Comparison of ENCODE assay signal across 24 cellular contexts in genomic region chr22:27199354-27199753, GRCh38.
"Had no signal": no experiment of that assay in that cellular context is flagged by ENCODE, and none has a peak within 500 bp of the region (broad histone marks: within the 10 kb centered on the region; RNA-seq: fewer than 3 reads in every experiment).

No MANE protein-coding gene starts in this region.

- H3K4me3 ChIP-seq: heart left ventricle, left ventricle myocardium inferior, lung, ovary, right atrium auricular region, skin epidermis, stomach, testis, thyroid gland, transverse colon, upper lobe of left lung had no signal

- H3K27ac ChIP-seq: heart left ventricle, left ventricle myocardium inferior, neutrophil, ovary, right atrium auricular region, skin epidermis, stomach, testis, thyroid gland, transverse colon, upper lobe of left lung had no signal

- H3K36me3 Mint-ChIP-seq: immature natural killer cell; memory B cell; natural killer cell; stimulated activated naive B cell treated with anti-CD40 and anti-IgM and Interleukin-4, amounts not matched to agents 10 μg/mL and 1 μg/mL and 100 μg/mL, for 72 hours had no signal

- DNase-seq: heart left ventricle; hypothalamus; immature natural killer cell; left ventricle myocardium inferior; naive B cell; natural killer cell; occipital lobe; stimulated activated CD4-positive, alpha-beta T cell treated with anti-CD3 and anti-CD28 coated beads, Interleukin-12 subunit alpha, Interleukin-12 subunit beta, amount 100 ng/mL, for 4 hours; stimulated activated CD4-positive, alpha-beta T cell treated with anti-CD3 and anti-CD28 coated beads, Interleukin-15, amount 100 ng/mL, for 24 hours; stimulated activated CD4-positive, alpha-beta T cell treated with anti-CD3 and anti-CD28 coated beads, Interleukin-2, amount 100 ng/mL, for 24 hours; stimulated activated CD4-positive, alpha-beta T cell treated with anti-CD3 and anti-CD28 coated beads, Interleukin-4, amount 100 ng/mL, for 1 hour; stimulated activated naive B cell treated with anti-CD40 and anti-IgM and Interleukin-4, amounts not matched to agents 10 μg/mL and 1 μg/mL and 100 μg/mL, for 72 hours; stimulated activated naive CD8-positive, alpha-beta T cell treated with anti-CD3 and anti-CD28 coated beads, Interleukin-15, Interleukin-2, amounts not matched to agents 100 U/mL and 50 U/mL, for 24 hours; stomach; testis; transverse colon; upper lobe of left lung had no signal

- H3K4me3 Mint-ChIP-seq: immature natural killer cell; memory B cell; naive B cell; natural killer cell; stimulated activated naive B cell treated with anti-CD40 and anti-IgM and Interleukin-4, amounts not matched to agents 10 μg/mL and 1 μg/mL and 100 μg/mL, for 72 hours had no signal

- H3K9me3 Mint-ChIP-seq: immature natural killer cell had no signal

- H3K9me3 ChIP-seq: neutrophil, ovary, right atrium auricular region, stomach, testis, thyroid gland, transverse colon had no signal

- H3K4me1 ChIP-seq: left ventricle myocardium inferior, testis had no signal

- H3K36me3 ChIP-seq: heart left ventricle, left ventricle myocardium inferior, neutrophil, ovary, right atrium auricular region, stomach, thyroid gland, transverse colon, upper lobe of left lung had no signal

- H3K27me3 ChIP-seq: ovary, right atrium auricular region, testis, thyroid gland, transverse colon, upper lobe of left lung had no signal

- H3K27ac Mint-ChIP-seq: immature natural killer cell; memory B cell; natural killer cell; stimulated activated naive B cell treated with anti-CD40 and anti-IgM and Interleukin-4, amounts not matched to agents 10 μg/mL and 1 μg/mL and 100 μg/mL, for 72 hours had no signal

- H3K4me1 Mint-ChIP-seq: immature natural killer cell; memory B cell; naive B cell; natural killer cell; stimulated activated naive B cell treated with anti-CD40 and anti-IgM and Interleukin-4, amounts not matched to agents 10 μg/mL and 1 μg/mL and 100 μg/mL, for 72 hours had no signal
